In genomic region chr20:63562461-63563185, GRCh38 we compare ENCODE assay signal across 18 cellular contexts. TPM values are rescaled to one million over a fixed set of nuclear protein-coding genes. Genes with fewer than 3 reads are reported as not detected.
DNase-seq lines count a peak whose midpoint lies in the region; ATAC-seq, FAIRE-seq and TF ChIP-seq lines count a peak whose summit lies in the region.
"Had no signal": no experiment of that assay in that cellular context is flagged by ENCODE, and none has a peak within 500 bp of the region (broad histone marks: within the 10 kb centered on the region; RNA-seq: fewer than 3 reads in every experiment).

No MANE protein-coding gene starts in this region.

- H3K36me3 ChIP-seq in RWPE2 (ENCODE audit: low read depth) = peaks cover 53% of the 10 kb centered on the region
- no peaks in the 10 kb centered on the region for H3K36me3 ChIP-seq in neuronal stem cell (replicated peaks in 1 of 2; ENCODE audit: control insufficient read depth in 2 of 2, insufficient read depth in 2 of 2, low read length in 2 of 2)
- H3K36me3 ChIP-seq in small intestine (ENCODE audit: control insufficient read depth in 2 of 2, insufficient read depth in 2 of 2, low read length in 2 of 2) = peaks cover 3 to 10% of the 10 kb centered on the region in 2 donors

- FAIRE-seq in GM18507 (lab: Jason Lieb, UNC) (peak; percentile 84), small intestine (lab: Jason Lieb, UNC) (no peak)
- FAIRE-seq: K562 had no signal

- no peak overlapping the region for H2BK15ac ChIP-seq in neuronal stem cell (ENCODE audit: low read length)

- no peak overlapping the region for H3K27ac Mint-ChIP-seq in type B pancreatic cell
- H3K27ac Mint-ChIP-seq: CD4-positive, CD25-positive, alpha-beta regulatory T cell; HFFc6 had no signal

- no peaks in the 10 kb centered on the region for H3K9me3 ChIP-seq in RWPE2 (ENCODE audit: severe bottlenecking)
- no peaks in the 10 kb centered on the region for H3K9me3 ChIP-seq in neuronal stem cell (replicated peaks in 1 of 2; ENCODE audit: control insufficient read depth in 2 of 2, insufficient read depth in 1 of 2, low read depth in 1 of 2, low read length in 2 of 2)
- no peaks in the 10 kb centered on the region for H3K9me3 ChIP-seq in small intestine (ENCODE audit: control insufficient read depth, low read depth)

- no CpG with 5 or more reads among the region's 53 CpGs for WGBS in neuronal stem cell (ENCODE audit: extremely low coverage in 2 of 2, insufficient read length in 2 of 2, insufficient replicate concordance in 1 of 2), 2 donors
- WGBS in small intestine, 3 donors = 93 to 94% (median 93%) methylated on average over 45 to 53 of the region's 53 CpGs

- H3K4ac ChIP-seq in neuronal stem cell (ENCODE audit: low read length) = no peak overlapping the region

- no peaks in the 10 kb centered on the region for H3K27me3 ChIP-seq in RWPE2 (ENCODE audit: insufficient read depth, poor library complexity, severe bottlenecking)
- no peaks in the 10 kb centered on the region for H3K27me3 ChIP-seq in neuronal stem cell (ENCODE audit: control insufficient read depth in 3 of 3, insufficient read depth in 3 of 3, low read depth in 1 of 3, low read length in 3 of 3)
- no peaks in the 10 kb centered on the region for H3K27me3 ChIP-seq in small intestine (ENCODE audit: control insufficient read depth in 2 of 2, insufficient read depth in 2 of 2, low read length in 2 of 2)

- DNase-seq in NCI-H1436 (lab: John Stamatoyannopoulos, UW) = peak; percentile 37
- DNase-seq in NCI-H1436 treated with DMSO at 0.1 percent for 48 hours (lab: John Stamatoyannopoulos, UW) = no peak
- peak; percentile 54 for DNase-seq in GM18507 (ENCODE audit: extremely low spot score, insufficient read length, low read depth)
- peak; percentile 87 for DNase-seq in RWPE2 (ENCODE audit: low spot score)
- no peak for DNase-seq in neuronal stem cell (ENCODE audit: low spot score)
- DNase-seq in type B pancreatic cell (ENCODE audit: extremely low spot score, unreplicated experiment) = no peak
- DNase-seq in occipital lobe (lab: John Stamatoyannopoulos, UW) = no peak
- no peak for DNase-seq in small intestine
- DNase-seq: CD4-positive, CD25-positive, alpha-beta regulatory T cell; DMS 273 treated with DMSO at 0.1 percent for 48 hours; HCEC 1CT; HFFc6 had no signal

- no peak overlapping the region for H3K18ac ChIP-seq in neuronal stem cell (ENCODE audit: low read length)

- no peak overlapping the region for H4K91ac ChIP-seq in neuronal stem cell (ENCODE audit: low read depth, low read length, poor library complexity)

- no peaks in the 10 kb centered on the region for H3K27me3 Mint-ChIP-seq in type B pancreatic cell
- H3K27me3 Mint-ChIP-seq: CD4-positive, CD25-positive, alpha-beta regulatory T cell had no signal

- H3K4me3 Mint-ChIP-seq in type B pancreatic cell = no peak overlapping the region
- H3K4me3 Mint-ChIP-seq: CD4-positive, CD25-positive, alpha-beta regulatory T cell; HFFc6 had no signal

- no peaks in the 10 kb centered on the region for H3K9me3 Mint-ChIP-seq in type B pancreatic cell
- H3K9me3 Mint-ChIP-seq: CD4-positive, CD25-positive, alpha-beta regulatory T cell; HFFc6 had no signal

- H3K27ac ChIP-seq in RWPE2 (ENCODE audit: poor library complexity, severe bottlenecking) (no peak overlapping the region), neuronal stem cell (replicated peaks; ENCODE audit: low read length) (no peak overlapping the region), small intestine (ENCODE audit: low read depth in 1 of 2, low read length in 1 of 2) (no peak overlapping the region)
- H3K27ac ChIP-seq: 22Rv1 had no signal

- peaks cover 1% of the 10 kb centered on the region for H3K79me1 ChIP-seq in neuronal stem cell (ENCODE audit: low read depth, low read length)

- H3K9ac ChIP-seq in neuronal stem cell (ENCODE audit: low read depth, low read length, poor library complexity) = no peak overlapping the region

- H3K4me2 ChIP-seq in neuronal stem cell (ENCODE audit: insufficient read depth, low read length, poor library complexity, severe bottlenecking) = no peak overlapping the region

- no peak overlapping the region for H4K8ac ChIP-seq in neuronal stem cell (ENCODE audit: low read depth, low read length)

- TF ChIP-seq CTCF in RWPE2 (IDR thresholded peaks at IDR 0.05; ENCODE audit: poor library complexity, severe bottlenecking) (no peak), type B pancreatic cell (conservative IDR thresholded peaks at IDR 0.05) (no peak)

- H2AK5ac ChIP-seq in neuronal stem cell (ENCODE audit: low read depth, low read length) = no peak overlapping the region

- H3K36me3 Mint-ChIP-seq in type B pancreatic cell = peaks cover 3% of the 10 kb centered on the region

- H3K4me1 Mint-ChIP-seq in type B pancreatic cell (ENCODE audit: unreplicated experiment) = no peaks in the 10 kb centered on the region

- H3K4me3 ChIP-seq in RWPE2 (ENCODE audit: severe bottlenecking) (no peak overlapping the region), neuronal stem cell (ENCODE audit: low read length in 2 of 2) (no peak overlapping the region), small intestine (ENCODE audit: low read depth in 1 of 2, low read length in 2 of 2) (no peak overlapping the region)
- H3K4me3 ChIP-seq: K562 had no signal

- H3K14ac ChIP-seq in neuronal stem cell (ENCODE audit: low read length) = no peak overlapping the region

- H2BK120ac ChIP-seq in neuronal stem cell (ENCODE audit: low read depth, low read length) = no peak overlapping the region

- H2BK5ac ChIP-seq in neuronal stem cell (ENCODE audit: low read length) = no peak overlapping the region

- ATAC-seq in RWPE2 (ENCODE audit: low read depth) = no peak
- ATAC-seq: K562 had no signal

- H3K23ac ChIP-seq in neuronal stem cell (ENCODE audit: low read depth, low read length, poor library complexity) = peak overlapping the region; percentile 31

- peak overlapping the region; percentile 41 for H2BK12ac ChIP-seq in neuronal stem cell (ENCODE audit: low read length)

- no peaks in the 10 kb centered on the region for H3K4me1 ChIP-seq in RWPE2 (ENCODE audit: insufficient read depth, poor library complexity, severe bottlenecking)
- no peaks in the 10 kb centered on the region for H3K4me1 ChIP-seq in neuronal stem cell (ENCODE audit: control insufficient read depth in 2 of 2, insufficient read depth in 1 of 2, low read depth in 1 of 2, low read length in 2 of 2)
- H3K4me1 ChIP-seq in small intestine (ENCODE audit: control insufficient read depth in 2 of 2, insufficient read depth in 1 of 2, low read depth in 1 of 2, low read length in 1 of 2) = no peaks in the 10 kb centered on the region

- H2AFZ ChIP-seq in neuronal stem cell (ENCODE audit: low read length) = no peak overlapping the region

RNA-seq across cellular contexts. Expression of gene FNDC11, which starts 8.7 kb away (rescaled TPM):
- 7.5 TPM for polyA plus RNA-seq in neuronal stem cell (2013, experiment 1 of 2)
- 7.2 TPM for polyA plus RNA-seq in neuronal stem cell (2013, experiment 2 of 2)
- total RNA-seq in type B pancreatic cell (ENCODE audit: low replicate concordance) (0.52 and 1.4 TPM in 2 replicates), occipital lobe (4.1 TPM)
- polyA plus RNA-seq in small intestine = under 1 TPM in 1 of 3 donors, not detected in 2; 0.25 TPM
- total RNA-seq: H4, HFFc6 had no signal

RNA-seq across cellular contexts. Expression of gene HELZ2, which starts 11.4 kb away (rescaled TPM):
- polyA plus RNA-seq in neuronal stem cell (2013, experiment 1 of 2) = 5.7 TPM
- 5.8 TPM for polyA plus RNA-seq in neuronal stem cell (2013, experiment 2 of 2)
- total RNA-seq in type B pancreatic cell (ENCODE audit: low replicate concordance) (24.2 and 43.1 TPM in 2 replicates), occipital lobe (7.2 TPM)
- 10 to 100 TPM in 1 of 3 donors, 1 to 10 TPM in 2; 3.8 to 13.8 (median 5.1) TPM for polyA plus RNA-seq in small intestine

RNA-seq across cellular contexts. Expression of gene SRMS, which starts 15.1 kb away (rescaled TPM):
- not detected for polyA plus RNA-seq in neuronal stem cell (2013, experiment 1 of 2)
- not detected for polyA plus RNA-seq in neuronal stem cell (2013, experiment 2 of 2)
- total RNA-seq in type B pancreatic cell (ENCODE audit: low replicate concordance) = not detected in 2 replicates
- total RNA-seq in occipital lobe = not detected
- not detected for polyA plus RNA-seq in small intestine
- total RNA-seq: A673; CD4-positive, CD25-positive, alpha-beta regulatory T cell; G401; H4; HFFc6; K562 had no signal
- polyA plus RNA-seq: BJ; CD4-positive, CD25-positive, alpha-beta regulatory T cell had no signal

RNA-seq across cellular contexts. Expression of gene PTK6, which starts 25.4 kb away (rescaled TPM):
- not detected for polyA plus RNA-seq in neuronal stem cell (2013, experiment 1 of 2)
- polyA plus RNA-seq in neuronal stem cell (2013, experiment 2 of 2) = not detected
- total RNA-seq in type B pancreatic cell (ENCODE audit: low replicate concordance) (0.12 and 0.21 TPM in 2 replicates), occipital lobe (0.16 TPM)
- 10 to 100 TPM; 12.3 to 87.0 (median 82.7) TPM for polyA plus RNA-seq in small intestine
- total RNA-seq: A673, H4, K562 had no signal

RNA-seq across cellular contexts. Expression of gene PPDPF, which starts 42.1 kb away (rescaled TPM):
- 310 TPM for polyA plus RNA-seq in neuronal stem cell (2013, experiment 1 of 2)
- polyA plus RNA-seq in neuronal stem cell (2013, experiment 2 of 2) = 296 TPM
- total RNA-seq in type B pancreatic cell (ENCODE audit: low replicate concordance) (280 and 422 TPM in 2 replicates), occipital lobe (43.5 TPM)
- 100 to 1,000 TPM; 287 to 356 (median 302) TPM for polyA plus RNA-seq in small intestine

Comparison
In these comparisons a context has a peak if more than half of its experiments do, and no peak if none do; other contexts are left out.
1. DNase-seq: peak in NCI-H1436 (single experiment), GM18507 (single experiment) and RWPE2 (single experiment); none in NCI-H1436 treated with DMSO at 0.1 percent for 48 hours (single experiment), neuronal stem cell (single experiment), type B pancreatic cell (single experiment), occipital lobe (single experiment) and small intestine (single experiment).